In genomic region chr11:114921697-114922096, GRCh38 we compare ENCODE assay signal across 31 cellular contexts.
"Had no signal": no experiment of that assay in that cellular context is flagged by ENCODE, and none has a peak within 500 bp of the region (broad histone marks: within the 10 kb centered on the region; RNA-seq: fewer than 3 reads in every experiment).

No MANE protein-coding gene starts in this region.

- H3K4me1 ChIP-seq: adrenal gland, body of pancreas, colonic mucosa, esophagus squamous epithelium, gastroesophageal sphincter, heart right ventricle had no signal

- H3K9me3 ChIP-seq: adrenal gland, body of pancreas, colonic mucosa, esophagus squamous epithelium, gastroesophageal sphincter, heart right ventricle had no signal

- H3K27ac ChIP-seq: adrenal gland, body of pancreas, cardiac muscle cell, colonic mucosa, epithelial cell of prostate, esophagus squamous epithelium, gastroesophageal sphincter, heart right ventricle had no signal

- H3K36me3 ChIP-seq: adrenal gland, cardiac muscle cell, colonic mucosa, esophagus squamous epithelium, gastroesophageal sphincter, heart right ventricle had no signal

- H3K4me3 ChIP-seq: adrenal gland, body of pancreas, cardiac muscle cell, colonic mucosa, esophagus squamous epithelium, gastroesophageal sphincter, heart right ventricle had no signal

- DNase-seq: activated CD4-positive, alpha-beta memory T cell treated with anti-CD3 and anti-CD28 coated beads for 36 hours; activated CD4-positive, alpha-beta T cell treated with anti-CD3 and anti-CD28 coated beads for 36 hours; activated CD4-positive, alpha-beta T cell treated with anti-CD3 and anti-CD28 coated beads, Interleukin-2, amount 10 ng/mL, durations not matched to agents 24 days and 14 days; activated CD4-positive, CD25-positive, alpha-beta regulatory T cell; activated CD4-positive, CD25-positive, alpha-beta regulatory T cell treated with anti-CD3 and anti-CD28 coated beads, Interleukin-2, amount 50 U/mL, for 72 hours; activated CD8-positive, alpha-beta memory T cell treated with anti-CD3 and anti-CD28 coated beads, Interleukin-2, amount 10 ng/mL, durations not matched to agents 7 days and 5 days; activated CD8-positive, alpha-beta memory T cell treated with anti-CD3 and anti-CD28 coated beads, Interleukin-2, amount 50 U/mL, for 4 hours; activated CD8-positive, alpha-beta T cell treated with anti-CD3 and anti-CD28 coated beads, Interleukin-2, amount 10 ng/mL, durations not matched to agents 7 days and 5 days; activated effector memory CD4-positive, alpha-beta T cell treated with anti-CD3 and anti-CD28 coated beads, Interleukin-2, amount 50 U/mL, for 16 hours; activated naive CD4-positive, alpha-beta T cell treated with anti-CD3 and anti-CD28 coated beads for 36 hours; activated naive CD8-positive, alpha-beta T cell treated with anti-CD3 and anti-CD28 coated beads for 36 hours; activated naive CD8-positive, alpha-beta T cell treated with anti-CD3 and anti-CD28 coated beads, Interleukin-2, amount 50 U/mL, for 24 hours; activated T-cell treated with anti-CD3 and anti-CD28 coated beads, Interleukin-2, amount 50 U/mL, for 1 hour; activated T-cell treated with anti-CD3 and anti-CD28 coated beads, Interleukin-2, amount 50 U/mL, for 48 hours; adrenal gland; amygdala; aorta; body of pancreas; central memory CD4-positive, alpha-beta T cell; cerebellar nuclear complex; colonic mucosa; effector CD8-positive, alpha-beta T cell; esophagus squamous epithelium; foreskin melanocyte; heart right ventricle; T-helper 2 cell had no signal

- H3K27me3 ChIP-seq: adrenal gland, body of pancreas, cardiac muscle cell, colonic mucosa, esophagus squamous epithelium, heart right ventricle had no signal

- FAIRE-seq: endometrium, endothelial cell of umbilical vein had no signal

- ATAC-seq: activated CD4-positive, alpha-beta T cell treated with anti-CD3 and anti-CD28 coated beads for 36 hours; activated CD8-positive, alpha-beta memory T cell treated with anti-CD3 and anti-CD28 coated beads, Interleukin-2, amount 10 ng/mL, durations not matched to agents 7 days and 5 days; activated CD8-positive, alpha-beta T cell treated with anti-CD3 and anti-CD28 coated beads, Interleukin-2, amount 10 ng/mL, durations not matched to agents 7 days and 5 days; activated naive CD8-positive, alpha-beta T cell treated with anti-CD3 and anti-CD28 coated beads, Interleukin-2, amount 50 U/mL, for 24 hours; body of pancreas; gastroesophageal sphincter; heart right ventricle had no signal
